ENCODE assay signal across 8 cellular contexts in genomic region chr16:180921-181667, GRCh38.
DNase-seq lines count a peak whose midpoint lies in the region; ATAC-seq and TF ChIP-seq lines count a peak whose summit lies in the region.

No MANE protein-coding gene starts in this region.

- DNase-seq in AG20443 (ENCODE audit: low spot score) (peak; percentile 93), NCI-H2107 treated with DMSO at 0.1 percent for 48 hours (lab: John Stamatoyannopoulos, UW; ENCODE audit: unreplicated experiment) (peak; percentile 30), brain microvascular endothelial cell (peak; percentile 55), iPS-NIHi11 (ENCODE audit: low spot score) (peak; percentile 95), NCI-H1048 (lab: John Stamatoyannopoulos, UW) (no peak)
- peak; percentile 71 to 82 for DNase-seq in stimulated activated CD4-positive, alpha-beta T cell treated with anti-CD3 and anti-CD28 coated beads, Interleukin-12 subunit alpha, Interleukin-12 subunit beta, amount 100 ng/mL, for 24 hours (ENCODE audit: low read depth in 2 of 2)

- peak overlapping the region; percentile 79 for H3K27ac ChIP-seq in VCaP
- no peak overlapping the region for H3K27ac ChIP-seq in brain microvascular endothelial cell

- peaks cover 26% of the 10 kb centered on the region for H3K27me3 ChIP-seq in brain microvascular endothelial cell (replicated peaks)

- H3K4me3 ChIP-seq in brain microvascular endothelial cell (ENCODE audit: low read depth, low read length): peak overlapping the region; percentile 15

- ATAC-seq in GM21515 (IDR thresholded peaks at IDR 0.05; ENCODE audit: unreplicated experiment): peak; percentile 38

- in situ Hi-C loops in brain microvascular endothelial cell (cut with HindIII; ENCODE audit: low pct_ligation_motif_present, low sequenced_read_pairs): no loop called here

- H3K36me3 ChIP-seq in brain microvascular endothelial cell (replicated peaks): peaks cover 8% of the 10 kb centered on the region

- peak; percentile 90 for TF ChIP-seq CTCF in VCaP (conservative IDR thresholded peaks at IDR 0.05)
- TF ChIP-seq CTCF in brain microvascular endothelial cell (IDR thresholded peaks at IDR 0.05; ENCODE audit: low read depth, low read length, missing control alignments): peak; percentile 83
